24 cellular contexts compared by ENCODE assay signal in genomic region chr3:11297126-11297525, GRCh38.
"Had no signal": no experiment of that assay in that cellular context is flagged by ENCODE, and none has a peak within 500 bp of the region (broad histone marks: within the 10 kb centered on the region; RNA-seq: fewer than 3 reads in every experiment).

No MANE protein-coding gene starts in this region.

- H3K4me3 ChIP-seq: K562 had no signal

- H3K4me3 Mint-ChIP-seq: IgD-negative memory B cell had no signal

- H3K9me3 Mint-ChIP-seq: IgD-negative memory B cell had no signal

- H3K27ac Mint-ChIP-seq: IgD-negative memory B cell had no signal

- H3K9me3 ChIP-seq: SK-N-SH had no signal

- H3K27ac ChIP-seq: KMS-11 had no signal

- H3K27me3 Mint-ChIP-seq: IgD-negative memory B cell had no signal

- FAIRE-seq: HepG2, K562, RCC 7860 had no signal

- DNase-seq: Kasumi-1, MM.1S, NCI-H1092 treated with DMSO at 0.1 percent for 48 hours, NCI-H1436, NCI-H187, NCI-H2029, NCI-H2081 treated with DMSO at 0.1 percent for 48 hours, NCI-H2171, NCI-H226, NCI-H446, NCI-H510A, NCI-H524 treated with DMSO at 0.1 percent for 48 hours, NCI-H69, NCI-H774, Right ventricle myocardium superior, RPMI8226, SIG-M5, SK-N-SH, SW 1271 had no signal

- ATAC-seq: HepG2 had no signal
